8 cellular contexts compared by ENCODE assay signal in the genomic region with DNA sequence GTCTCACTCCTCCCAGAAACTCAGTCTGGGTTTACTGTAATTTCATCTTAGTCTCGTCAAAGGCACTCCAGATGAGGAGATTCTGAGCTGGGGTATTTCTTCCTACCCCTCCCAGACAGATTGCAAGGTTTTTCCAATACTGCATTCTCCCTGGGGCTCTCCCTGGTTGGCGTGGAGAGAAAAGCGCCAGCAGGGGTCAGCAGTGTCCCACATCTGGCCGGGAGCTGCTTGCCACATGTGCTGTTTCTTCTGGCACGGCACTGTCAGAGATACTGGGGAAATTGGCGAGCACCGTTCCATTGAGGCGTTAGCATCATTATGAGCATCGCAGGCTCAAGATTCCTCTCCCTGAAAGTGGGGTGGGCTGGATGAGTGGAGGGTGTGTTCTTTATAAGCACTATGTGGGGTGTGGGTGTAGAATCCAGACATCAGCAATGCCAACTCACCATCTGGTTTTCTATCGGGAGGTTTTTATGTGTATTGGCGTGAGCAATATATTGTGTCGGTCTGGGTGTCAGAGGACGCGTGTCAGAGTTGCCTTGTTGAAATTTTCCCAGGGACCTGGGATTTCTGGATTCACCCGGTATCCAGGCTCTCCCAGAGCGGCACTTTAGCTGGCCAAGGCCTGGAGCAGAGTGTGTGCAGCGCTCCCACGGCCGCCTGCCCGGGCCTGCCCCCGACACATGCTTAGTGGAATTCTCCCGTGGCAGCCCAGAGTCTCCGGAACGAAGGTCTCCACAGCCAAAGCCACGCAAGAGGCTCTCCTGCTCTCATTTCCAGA.
DNase-seq lines count a peak whose midpoint lies in the region; ATAC-seq, FAIRE-seq and TF ChIP-seq lines count a peak whose summit lies in the region.

No MANE protein-coding gene starts in this region.

- TF ChIP-seq CTCF in DND-41 (IDR thresholded peaks at IDR 0.05; ENCODE audit: borderline replicate concordance, extremely low read depth, low read length, poor library complexity, severe bottlenecking): peak; percentile 58
- peak; percentile 80 for TF ChIP-seq CTCF in KMS-11 (conservative IDR thresholded peaks at IDR 0.05; ENCODE audit: low read depth, low read length)
- peak; percentile 94 for TF ChIP-seq CTCF in brain microvascular endothelial cell (IDR thresholded peaks at IDR 0.05; ENCODE audit: low read depth, low read length, missing control alignments)

- no peak overlapping the region for H2AFZ ChIP-seq in DND-41 (ENCODE audit: low read depth, low read length)
- H2AFZ ChIP-seq in KMS-11 (ENCODE audit: low read depth): no peak overlapping the region; the same call in 1 of the 2 replicates

- no peaks in the 10 kb centered on the region for H3K27me3 ChIP-seq in DND-41 (ENCODE audit: insufficient read depth, low read length, poor library complexity)
- H3K27me3 ChIP-seq in KMS-11 (ENCODE audit: insufficient read depth, low read depth): no peaks in the 10 kb centered on the region
- H3K27me3 ChIP-seq in brain microvascular endothelial cell (replicated peaks): no peaks in the 10 kb centered on the region

- peak; percentile 43 for DNase-seq in DND-41
- DNase-seq in RCC 7860 (ENCODE audit: low spot score): peak; percentile 61
- peak; percentile 81 for DNase-seq in brain microvascular endothelial cell
- peak; percentile 95 for DNase-seq in islet precursor cell
- DNase-seq in stimulated activated CD4-positive, alpha-beta T cell treated with anti-CD3 and anti-CD28 coated beads, Interleukin-15, amount 100 ng/mL, for 24 hours: peak; percentile 71
- no peak for DNase-seq in NCI-H226

- in situ Hi-C loops in brain microvascular endothelial cell (cut with HindIII; ENCODE audit: low pct_ligation_motif_present, low sequenced_read_pairs): no loop called here

- no peak overlapping the region for H3K27ac ChIP-seq in DND-41 (ENCODE audit: low read length)
- H3K27ac ChIP-seq in KMS-11: no peak overlapping the region
- no peak overlapping the region for H3K27ac ChIP-seq in brain microvascular endothelial cell

- H3K36me3 ChIP-seq in DND-41 (ENCODE audit: insufficient read depth, low read length) (no peaks in the 10 kb centered on the region), KMS-11 (ENCODE audit: insufficient read depth) (no peaks in the 10 kb centered on the region), brain microvascular endothelial cell (replicated peaks) (no peaks in the 10 kb centered on the region)

- peak; percentile 58; the same call in 2 of the 3 replicates for ATAC-seq in DND-41 (ENCODE audit: insufficient read depth, low read depth)
- ATAC-seq in HG03175 (IDR thresholded peaks at IDR 0.05; ENCODE audit: unreplicated experiment): no peak

- no peak overlapping the region for H3K9ac ChIP-seq in DND-41 (ENCODE audit: low read depth, low read length)
- no peak overlapping the region for H3K9ac ChIP-seq in KMS-11

- H3K4me3 ChIP-seq in DND-41 (ENCODE audit: low read depth in 1 of 2, low read length in 2 of 2) (no peak overlapping the region), KMS-11 (IDR thresholded peaks at IDR 0.05; ENCODE audit: insufficient read depth, low read depth, low read length) (no peak overlapping the region), brain microvascular endothelial cell (ENCODE audit: low read depth, low read length) (no peak overlapping the region)

- H3K79me2 ChIP-seq in DND-41 (ENCODE audit: insufficient read depth, low read length) (no peaks in the 10 kb centered on the region), KMS-11 (ENCODE audit: insufficient read depth, low read depth) (no peaks in the 10 kb centered on the region)

- H3K4me1 ChIP-seq in DND-41 (ENCODE audit: insufficient read depth, low read length) (no peaks in the 10 kb centered on the region), KMS-11 (ENCODE audit: low read depth, poor library complexity, severe bottlenecking) (peaks cover 3% of the 10 kb centered on the region)

- no peak for FAIRE-seq in RCC 7860 (lab: Jason Lieb, UNC)

- H3K9me3 ChIP-seq in DND-41 (ENCODE audit: insufficient read depth, low read length, severe bottlenecking): no peaks in the 10 kb centered on the region

- H3K4me2 ChIP-seq in DND-41 (ENCODE audit: insufficient read depth, low read length) (no peak overlapping the region), KMS-11 (no peak overlapping the region)

- peaks cover 9% of the 10 kb centered on the region; the same call in 1 of the 2 replicates for H4K20me1 ChIP-seq in DND-41 (ENCODE audit: insufficient read depth, low read length)
- no peaks in the 10 kb centered on the region for H4K20me1 ChIP-seq in KMS-11 (ENCODE audit: insufficient read depth)
